Comparison of ENCODE assay signal across 1 cellular context in the genomic region with DNA sequence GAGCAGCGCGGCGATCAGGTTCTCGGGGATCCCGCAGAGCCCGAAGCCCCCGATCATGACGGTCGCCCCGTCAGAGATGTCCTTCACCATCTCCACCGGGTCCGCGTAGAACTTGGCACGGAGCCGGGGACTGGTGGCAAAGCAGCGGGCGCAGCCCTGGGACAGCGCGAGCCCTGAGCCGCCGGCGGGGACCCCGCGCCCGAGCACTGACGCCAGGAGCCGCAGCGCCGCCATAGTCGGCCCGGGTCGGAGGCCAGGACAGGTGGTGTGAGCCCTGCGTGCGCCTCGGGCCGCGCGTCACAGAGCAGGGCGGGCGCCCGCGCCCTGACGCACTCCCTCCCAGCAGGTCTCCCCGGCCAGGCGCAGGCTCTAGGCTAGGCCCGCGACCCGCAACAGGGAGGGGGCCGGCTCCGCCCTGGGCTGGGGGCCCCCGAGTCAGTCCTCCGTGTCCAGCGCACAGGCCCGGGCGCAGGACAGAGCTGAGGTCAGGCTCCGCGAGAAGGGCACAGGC.
TF ChIP-seq lines count a peak whose summit lies in the region.

A gene (minus strand): TSS at position 327 of the 511 bp plus-strand sequence. CDS start 93 bp downstream, at position 234.

TF ChIP-seq in GM12878, 131 proteins besides CTCF, POLR2A, EP300 and RAD21:
- TF ChIP-seq HDAC6 (IDR thresholded peaks at IDR 0.05; ENCODE audit: unreplicated experiment) = peak; percentile 68
